8 cellular contexts compared by ENCODE assay signal in genomic region chr5:65925094-65925600, GRCh38. TPM values are rescaled to one million over a fixed set of nuclear protein-coding genes. Genes with fewer than 3 reads are reported as not detected.
DNase-seq lines count a peak whose midpoint lies in the region; ATAC-seq and TF ChIP-seq lines count a peak whose summit lies in the region.

No MANE protein-coding gene starts in this region.

- no peaks in the 10 kb centered on the region for H3K27me3 Mint-ChIP-seq in activated naive CD8-positive, alpha-beta T cell treated with anti-CD3 and anti-CD28 coated beads for 36 hours
- no peaks in the 10 kb centered on the region for H3K27me3 Mint-ChIP-seq in progenitor cell of endocrine pancreas

- peak; percentile 87 to 92 for DNase-seq in Kasumi-1 (lab: John Stamatoyannopoulos, UW)
- DNase-seq in activated naive CD8-positive, alpha-beta T cell treated with anti-CD3 and anti-CD28 coated beads for 36 hours: peak; percentile 75
- DNase-seq in cardiac septum (ENCODE audit: low spot score): peak; percentile 93
- DNase-seq in progenitor cell of endocrine pancreas (ENCODE audit: low spot score, unreplicated experiment): no peak

- H3K4me1 ChIP-seq in ES-I3 (ENCODE audit: insufficient read depth, low read length) (peaks cover 11% of the 10 kb centered on the region; the same call in 1 of the 2 replicates), urinary bladder (ENCODE audit: insufficient read depth) (no peaks in the 10 kb centered on the region)

- peak overlapping the region; percentile 89 for H3K4me3 ChIP-seq in urinary bladder (ENCODE audit: low read depth, low read length)

- no peak for TF ChIP-seq CTCF in progenitor cell of endocrine pancreas (IDR thresholded peaks at IDR 0.05; ENCODE audit: unreplicated experiment)

- ATAC-seq in GM21825 (IDR thresholded peaks at IDR 0.05; ENCODE audit: unreplicated experiment) (peak; percentile 58), SK-N-SH treated with all-trans-retinoic acid at 6 μM for 48 hours (peak; percentile 39)

- H3K9ac ChIP-seq in ES-I3 (ENCODE audit: low read depth, low read length): peak overlapping the region; percentile 85

- H3K36me3 ChIP-seq in ES-I3 (ENCODE audit: insufficient read depth, low read length) (no peaks in the 10 kb centered on the region), urinary bladder (ENCODE audit: insufficient read depth) (no peaks in the 10 kb centered on the region)

- peak overlapping the region; percentile 83 for H3K27ac Mint-ChIP-seq in activated naive CD8-positive, alpha-beta T cell treated with anti-CD3 and anti-CD28 coated beads for 36 hours
- H3K27ac Mint-ChIP-seq in progenitor cell of endocrine pancreas: peak overlapping the region; percentile 99

- peaks cover 8% of the 10 kb centered on the region for H3K36me3 Mint-ChIP-seq in activated naive CD8-positive, alpha-beta T cell treated with anti-CD3 and anti-CD28 coated beads for 36 hours
- peaks cover 2% of the 10 kb centered on the region for H3K36me3 Mint-ChIP-seq in progenitor cell of endocrine pancreas (ENCODE audit: insufficient read depth)

- peak overlapping the region; percentile 74 for H3K4me3 Mint-ChIP-seq in activated naive CD8-positive, alpha-beta T cell treated with anti-CD3 and anti-CD28 coated beads for 36 hours
- peak overlapping the region; percentile 83 for H3K4me3 Mint-ChIP-seq in progenitor cell of endocrine pancreas (ENCODE audit: low read depth)

- intact Hi-C loops in cardiac septum (cut with DNase I): no loop called here

- peaks cover 19% of the 10 kb centered on the region for H3K4me1 Mint-ChIP-seq in activated naive CD8-positive, alpha-beta T cell treated with anti-CD3 and anti-CD28 coated beads for 36 hours
- peaks cover 29% of the 10 kb centered on the region for H3K4me1 Mint-ChIP-seq in progenitor cell of endocrine pancreas (ENCODE audit: low read depth)

- 1% methylated on average over 43 of the region's 43 CpGs for WGBS in urinary bladder

- no peaks in the 10 kb centered on the region for H3K9me3 ChIP-seq in ES-I3 (ENCODE audit: control insufficient read depth, insufficient read depth, low read length)

- no peaks in the 10 kb centered on the region for H3K9me3 Mint-ChIP-seq in activated naive CD8-positive, alpha-beta T cell treated with anti-CD3 and anti-CD28 coated beads for 36 hours
- no peaks in the 10 kb centered on the region for H3K9me3 Mint-ChIP-seq in progenitor cell of endocrine pancreas (ENCODE audit: low read depth)

- H3K27ac ChIP-seq in urinary bladder (ENCODE audit: low read depth): peak overlapping the region; percentile 99

TF ChIP-seq in SK-N-SH treated with all-trans-retinoic acid at 6 μM for 48 hours, 23 proteins besides CTCF, POLR2A, EP300 and RAD21:
- TF ChIP-seq PPARA (CRISPR knock-in tag; IDR thresholded peaks at IDR 0.05; ENCODE audit: borderline replicate concordance) (no peak), SNAI2 (CRISPR knock-in tag; IDR thresholded peaks at IDR 0.05) (no peak), ZFP3 (CRISPR knock-in tag; IDR thresholded peaks at IDR 0.05) (no peak), BACH2 (CRISPR knock-in tag; IDR thresholded peaks at IDR 0.05; ENCODE audit: borderline replicate concordance) (no peak), GLIS3 (CRISPR knock-in tag; IDR thresholded peaks at IDR 0.05) (no peak), ARNTL (CRISPR knock-in tag; IDR thresholded peaks at IDR 0.05; ENCODE audit: borderline replicate concordance, low read depth) (no peak), TCF4 (CRISPR knock-in tag; IDR thresholded peaks at IDR 0.05; ENCODE audit: borderline replicate concordance) (no peak), POU6F1 (CRISPR knock-in tag; IDR thresholded peaks at IDR 0.05; ENCODE audit: borderline replicate concordance, low read depth) (no peak), ZFP30 (CRISPR knock-in tag; IDR thresholded peaks at IDR 0.05) (no peak), CSDC2 (CRISPR knock-in tag; IDR thresholded peaks at IDR 0.05) (no peak), PATZ1 (CRISPR knock-in tag; IDR thresholded peaks at IDR 0.05; ENCODE audit: borderline replicate concordance) (no peak), TOX (CRISPR knock-in tag; IDR thresholded peaks at IDR 0.05; ENCODE audit: borderline replicate concordance) (no peak), CSRNP3 (CRISPR knock-in tag; IDR thresholded peaks at IDR 0.05) (no peak)

RNA-seq across cellular contexts. Expression of gene ERBIN, which starts 1.2 kb away (rescaled TPM):
- 10 to 100 TPM; 38.3 to 41.1 TPM for total RNA-seq in activated naive CD8-positive, alpha-beta T cell treated with anti-CD3 and anti-CD28 coated beads for 36 hours
- total RNA-seq in cardiac septum (55.8 TPM), progenitor cell of endocrine pancreas (77.4 and 84.6 TPM in 2 replicates), urinary bladder (225 TPM)
- 22.3 TPM for polyA plus RNA-seq in urinary bladder
